ENCODE assay signal across 14 cellular contexts in the genomic region with DNA sequence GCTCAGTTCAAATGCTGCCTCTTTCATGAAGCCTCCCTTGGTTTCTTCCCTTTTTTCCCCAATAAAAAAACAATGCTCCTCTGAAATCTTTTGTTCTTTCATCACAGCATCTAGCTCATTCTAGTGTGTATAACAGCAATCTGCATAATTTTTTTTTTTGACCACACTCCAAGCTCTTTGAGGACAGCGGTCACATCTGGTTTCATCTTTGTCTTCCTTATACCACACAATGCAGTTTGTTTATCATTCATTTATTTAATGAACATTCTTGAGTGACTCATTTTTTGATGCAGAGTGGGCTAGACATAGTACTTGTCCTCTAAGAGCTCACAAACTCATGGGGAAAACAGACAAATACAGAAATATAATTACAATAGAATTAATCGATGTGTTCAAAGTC. TPM values are rescaled to one million over a fixed set of nuclear protein-coding genes. Genes with fewer than 3 reads are reported as not detected.
DNase-seq lines count a peak whose midpoint lies in the region; ATAC-seq, FAIRE-seq and TF ChIP-seq lines count a peak whose summit lies in the region.
"Had no signal": no experiment of that assay in that cellular context is flagged by ENCODE, and none has a peak within 500 bp of the region (broad histone marks: within the 10 kb centered on the region; RNA-seq: fewer than 3 reads in every experiment).

No MANE protein-coding gene starts in this region.

- H3K27ac Mint-ChIP-seq in CD4-positive, CD25-positive, alpha-beta regulatory T cell, result no peak overlapping the region
- no peak overlapping the region for H3K27ac Mint-ChIP-seq in activated B cell treated with CpG ODN at 0.5 μM for 24 hours
- H3K27ac Mint-ChIP-seq: activated CD4-positive, alpha-beta memory T cell treated with anti-CD3 and anti-CD28 coated beads, Interleukin-2, amount 10 ng/mL, durations not matched to agents 7 days and 5 days had no signal

- H3K4me1 ChIP-seq in CD4-positive, CD25-positive, alpha-beta regulatory T cell (ENCODE audit: control insufficient read depth, insufficient read depth, low read length, poor library complexity, severe bottlenecking), result peaks cover 100% of the 10 kb centered on the region
- H3K4me1 ChIP-seq in mesenchymal stem cell (ENCODE audit: control insufficient read depth, insufficient read depth, low read depth, low read length), result peaks cover 2% of the 10 kb centered on the region
- H3K4me1 ChIP-seq: breast epithelium had no signal

- no peak overlapping the region for H3K14ac ChIP-seq in mesenchymal stem cell (ENCODE audit: low read length in 2 of 2)

- peak; percentile 15 to 18 for ATAC-seq in CD4-positive, CD25-positive, alpha-beta regulatory T cell (ENCODE audit: low read depth in 2 of 2)
- peak; percentile 15 for ATAC-seq in activated B cell treated with CpG ODN at 0.5 μM for 24 hours (ENCODE audit: low read depth)

- no peaks in the 10 kb centered on the region for H3K27me3 Mint-ChIP-seq in CD4-positive, CD25-positive, alpha-beta regulatory T cell
- no peaks in the 10 kb centered on the region for H3K27me3 Mint-ChIP-seq in activated B cell treated with CpG ODN at 0.5 μM for 24 hours
- H3K27me3 Mint-ChIP-seq: activated CD4-positive, alpha-beta memory T cell treated with anti-CD3 and anti-CD28 coated beads, Interleukin-2, amount 10 ng/mL, durations not matched to agents 7 days and 5 days had no signal

- peaks cover 26 to 43% (median 35%) of the 10 kb centered on the region in 4 donors for H3K4me1 Mint-ChIP-seq in CD4-positive, CD25-positive, alpha-beta regulatory T cell
- H3K4me1 Mint-ChIP-seq in activated B cell treated with CpG ODN at 0.5 μM for 24 hours, result peaks cover 35% of the 10 kb centered on the region

- no peak overlapping the region for H2BK5ac ChIP-seq in mesenchymal stem cell (ENCODE audit: low read depth, low read length, poor library complexity, severe bottlenecking)

- intact Hi-C loops in activated B cell treated with CpG ODN at 0.5 μM for 24 hours (cut with micrococcal nuclease), result loop anchor here (1.0 to 10.0 kb wide), 3 partner anchors 12 to 2003 kb away; no protein-coding TSS in a partner anchor
- intact Hi-C loops in head of caudate nucleus (cut with DNase I), result no loop called here

- no peak overlapping the region for H2AFZ ChIP-seq in mesenchymal stem cell (ENCODE audit: low read depth, low read length)

- peaks cover 3% of the 10 kb centered on the region for H3K79me1 ChIP-seq in mesenchymal stem cell (replicated peaks; ENCODE audit: low read length, poor library complexity, severe bottlenecking)

- H3K18ac ChIP-seq in mesenchymal stem cell (ENCODE audit: low read depth in 1 of 2, low read length in 2 of 2), result no peak overlapping the region

- H3K27ac ChIP-seq in CD4-positive, CD25-positive, alpha-beta regulatory T cell (ENCODE audit: insufficient read depth, low read length, poor library complexity, severe bottlenecking), result peak overlapping the region; percentile 74
- no peak overlapping the region for H3K27ac ChIP-seq in mesenchymal stem cell (ENCODE audit: low read length, poor library complexity, severe bottlenecking)
- H3K27ac ChIP-seq: breast epithelium had no signal

- no peak overlapping the region for H2AK5ac ChIP-seq in mesenchymal stem cell (ENCODE audit: low read length, severe bottlenecking)

- no peak overlapping the region for H3K4ac ChIP-seq in mesenchymal stem cell (ENCODE audit: low read depth in 1 of 2, low read length in 2 of 2)

- CTCF ChIA-PET in activated B cell treated with CpG ODN at 0.5 μM for 24 hours (lab: Charles Lee), result no interaction called here

- 71% methylated on average over 2 of the region's 2 CpGs for WGBS in mesenchymal stem cell

- no peak overlapping the region for H2BK120ac ChIP-seq in mesenchymal stem cell (ENCODE audit: low read depth, low read length)

- H3K23ac ChIP-seq in mesenchymal stem cell (ENCODE audit: low read length in 2 of 2), result no peak overlapping the region

- H3K9me3 Mint-ChIP-seq in CD4-positive, CD25-positive, alpha-beta regulatory T cell, result no peaks in the 10 kb centered on the region
- no peaks in the 10 kb centered on the region for H3K9me3 Mint-ChIP-seq in activated B cell treated with CpG ODN at 0.5 μM for 24 hours
- H3K9me3 Mint-ChIP-seq: activated CD4-positive, alpha-beta memory T cell treated with anti-CD3 and anti-CD28 coated beads, Interleukin-2, amount 10 ng/mL, durations not matched to agents 7 days and 5 days had no signal

- no peak for TF ChIP-seq CTCF in activated B cell treated with CpG ODN at 0.5 μM for 24 hours (IDR thresholded peaks at IDR 0.05)

- H3K4me2 ChIP-seq in mesenchymal stem cell (ENCODE audit: low read length, poor library complexity, severe bottlenecking), result no peak overlapping the region

- no peaks in the 10 kb centered on the region for H3K9me3 ChIP-seq in CD4-positive, CD25-positive, alpha-beta regulatory T cell (ENCODE audit: control insufficient read depth in 2 of 2, low read length in 2 of 2)
- H3K9me3 ChIP-seq in mesenchymal stem cell (ENCODE audit: control insufficient read depth, low read length), result no peaks in the 10 kb centered on the region
- H3K9me3 ChIP-seq: breast epithelium had no signal

- H4K8ac ChIP-seq in mesenchymal stem cell (ENCODE audit: low read length), result no peak overlapping the region

- H3K4me3 Mint-ChIP-seq in CD4-positive, CD25-positive, alpha-beta regulatory T cell, result no peak overlapping the region
- no peak overlapping the region for H3K4me3 Mint-ChIP-seq in activated B cell treated with CpG ODN at 0.5 μM for 24 hours
- H3K4me3 Mint-ChIP-seq: activated CD4-positive, alpha-beta memory T cell treated with anti-CD3 and anti-CD28 coated beads, Interleukin-2, amount 10 ng/mL, durations not matched to agents 7 days and 5 days had no signal

- peak; percentile 87 for FAIRE-seq in GM19239 (lab: Jason Lieb, UNC)
- FAIRE-seq: islet of Langerhans had no signal

- no peak for DNase-seq in CD4-positive, CD25-positive, alpha-beta regulatory T cell
- DNase-seq in GM19239 (ENCODE audit: insufficient read length, low spot score), result no peak
- DNase-seq in activated B cell treated with CpG ODN at 0.5 μM for 24 hours, result no peak
- peak; percentile 70 for DNase-seq in mesenchymal stem cell
- no peak for DNase-seq in NCI-H1048 (lab: John Stamatoyannopoulos, UW)
- DNase-seq in H7, result no peak
- DNase-seq in head of caudate nucleus, result no peak
- DNase-seq in inferior parietal cortex (ENCODE audit: extremely low spot score), result no peak
- DNase-seq: activated CD4-positive, alpha-beta memory T cell treated with anti-CD3 and anti-CD28 coated beads, Interleukin-2, amount 10 ng/mL, durations not matched to agents 7 days and 5 days; DMS53; mesendoderm; SHP77 treated with DMSO at 0.1 percent for 48 hours had no signal

- peak overlapping the region; percentile 100 for H3K4me3 ChIP-seq in CD4-positive, CD25-positive, alpha-beta regulatory T cell (ENCODE audit: low read depth, low read length)
- H3K4me3 ChIP-seq in mesenchymal stem cell (ENCODE audit: insufficient read depth in 1 of 2, low read depth in 1 of 2, low read length in 2 of 2) (no peak overlapping the region), H7 (ENCODE audit: insufficient read depth, low read depth, low read length) (no peak overlapping the region)
- H3K4me3 ChIP-seq: breast epithelium had no signal

- POLR2A ChIA-PET in activated B cell treated with CpG ODN at 0.5 μM for 24 hours (lab: Charles Lee), result interaction anchor here (1.4 to 9.8 kb wide), 2 partner anchors 21 to 38 kb away, joined by 4 to 143 read pairs; no protein-coding TSS in a partner anchor

- peaks cover 3% of the 10 kb centered on the region for H3K36me3 Mint-ChIP-seq in CD4-positive, CD25-positive, alpha-beta regulatory T cell
- peaks cover 20% of the 10 kb centered on the region for H3K36me3 Mint-ChIP-seq in activated B cell treated with CpG ODN at 0.5 μM for 24 hours (ENCODE audit: low read depth)

- H2BK15ac ChIP-seq in mesenchymal stem cell (ENCODE audit: low read depth, poor library complexity, severe bottlenecking), result no peak overlapping the region

- H4K91ac ChIP-seq in mesenchymal stem cell (ENCODE audit: low read length), result no peak overlapping the region

- H2BK12ac ChIP-seq in mesenchymal stem cell (ENCODE audit: low read length in 2 of 2), result no peak overlapping the region

- peaks cover 1% of the 10 kb centered on the region for H3K36me3 ChIP-seq in CD4-positive, CD25-positive, alpha-beta regulatory T cell (ENCODE audit: control insufficient read depth, insufficient read depth, low read length)
- H3K36me3 ChIP-seq in mesenchymal stem cell (ENCODE audit: control insufficient read depth in 1 of 2, insufficient read depth in 2 of 2, low read depth in 1 of 2, low read length in 2 of 2), result no peaks in the 10 kb centered on the region
- H3K36me3 ChIP-seq in H7 (replicated peaks; ENCODE audit: control insufficient read depth, insufficient read depth, low read length), result no peaks in the 10 kb centered on the region
- H3K36me3 ChIP-seq: breast epithelium had no signal

- H3K9ac ChIP-seq in mesenchymal stem cell (ENCODE audit: low read length), result no peak overlapping the region

- H3K27me3 ChIP-seq in CD4-positive, CD25-positive, alpha-beta regulatory T cell (ENCODE audit: control insufficient read depth, insufficient read depth, low read length), result no peaks in the 10 kb centered on the region
- H3K27me3 ChIP-seq in mesenchymal stem cell (ENCODE audit: control insufficient read depth in 1 of 2, insufficient read depth in 1 of 2, low read length in 2 of 2), result no peaks in the 10 kb centered on the region
- H3K27me3 ChIP-seq in H7 (ENCODE audit: control insufficient read depth, insufficient read depth, low read length), result no peaks in the 10 kb centered on the region
- H3K27me3 ChIP-seq: breast epithelium had no signal

RNA-seq across cellular contexts. Expression of a gene that starts 7.3 kb away (rescaled TPM):
- total RNA-seq in CD4-positive, CD25-positive, alpha-beta regulatory T cell, result 252 TPM
- 100 to 1,000 TPM; 145 to 216 (median 195) TPM for polyA plus RNA-seq in CD4-positive, CD25-positive, alpha-beta regulatory T cell
- 68.7 and 70.0 TPM in 2 replicates for total RNA-seq in activated B cell treated with CpG ODN at 0.5 μM for 24 hours
- polyA plus RNA-seq in mesenchymal stem cell (2013, experiment 1 of 2), result 57.8 TPM
- polyA plus RNA-seq in mesenchymal stem cell (2013, experiment 2 of 2), result 57.5 TPM
- 4.7 and 5.9 TPM in 2 replicates for total RNA-seq in H7 (2014; rRNA removed; shearing (Covaris generic))

Comparison
In these comparisons a context has a peak if more than half of its experiments do, and no peak if none do; other contexts are left out.
1. RNA of a gene that starts 7.3 kb away (total RNA-seq): 252 TPM in CD4-positive, CD25-positive, alpha-beta regulatory T cell (single experiment) and 68.7 to 70.0 TPM in activated B cell treated with CpG ODN at 0.5 μM for 24 hours; 4.7 to 5.9 TPM in H7; every median in the first group is over 10 times any median in the second.